ENCODE assay signal across 8 cellular contexts in genomic region chr7:130926021-130926691, GRCh38.
DNase-seq lines count a peak whose midpoint lies in the region; ATAC-seq, FAIRE-seq and TF ChIP-seq lines count a peak whose summit lies in the region.

No MANE protein-coding gene starts in this region.

- WGBS in HepG2 (ENCODE audit: low lambda C conversion rate), result 79% methylated on average over 13 of the region's 16 CpGs

- peaks cover 6 to 25% of the 10 kb centered on the region in 2 experiments for H3K36me3 ChIP-seq in HepG2 (replicated peaks in 1 of 2; ENCODE audit: control insufficient read depth in 1 of 2, insufficient read depth in 2 of 2, low read length in 2 of 2)

- no peak for FAIRE-seq in HepG2 (lab: Jason Lieb, UNC)

- TF ChIP-seq EP300 in HepG2 (IDR thresholded peaks at IDR 0.05; ENCODE audit: low read depth in 2 of 2, low read length in 2 of 2) (no peak), HepG2 (CRISPR knock-in tag; IDR thresholded peaks at IDR 0.05; ENCODE audit: borderline replicate concordance) (no peak)

- peaks cover 75% of the 10 kb centered on the region for H3K36me3 Mint-ChIP-seq in activated CD4-positive, alpha-beta memory T cell treated with anti-CD3 and anti-CD28 coated beads, Interleukin-2, amount 10 ng/mL, durations not matched to agents 7 days and 5 days (ENCODE audit: low read depth)

- no peak for TF ChIP-seq RAD21 in HepG2 (CRISPR knock-in tag; IDR thresholded peaks at IDR 0.05)

- peak overlapping the region; percentile 34; the same call in 1 of the 2 replicates for H3K4me2 ChIP-seq in HepG2 (ENCODE audit: low read depth, low read length)

- no peaks in the 10 kb centered on the region for H3K27me3 Mint-ChIP-seq in activated CD4-positive, alpha-beta memory T cell treated with anti-CD3 and anti-CD28 coated beads, Interleukin-2, amount 10 ng/mL, durations not matched to agents 7 days and 5 days

- no peak for TF ChIP-seq POLR2A in HepG2 (IDR thresholded peaks at IDR 0.05; ENCODE audit: insufficient read depth in 1 of 2, low read depth in 2 of 2, low read length in 2 of 2)

- peaks cover 96% of the 10 kb centered on the region for H3K4me1 Mint-ChIP-seq in activated CD4-positive, alpha-beta memory T cell treated with anti-CD3 and anti-CD28 coated beads, Interleukin-2, amount 10 ng/mL, durations not matched to agents 7 days and 5 days

- H3K27ac ChIP-seq in C4-2B, result peak overlapping the region; percentile 66
- H3K27ac ChIP-seq in HepG2 (ENCODE audit: extremely low read length, insufficient read depth, low read length), result peak overlapping the region; percentile 78

- no peaks in the 10 kb centered on the region for H3K27me3 ChIP-seq in HepG2 (ENCODE audit: control insufficient read depth in 1 of 2, insufficient read depth in 2 of 2, low read length in 2 of 2)

- H2AFZ ChIP-seq in HepG2 (ENCODE audit: low read length), result no peak overlapping the region

- POLR2A ChIA-PET in activated CD4-positive, alpha-beta memory T cell treated with anti-CD3 and anti-CD28 coated beads, Interleukin-2, amount 10 ng/mL, durations not matched to agents 7 days and 5 days (lab: Charles Lee), result interaction anchor here (1.4 kb wide), 1 partner anchor 33 kb away, joined by 7 read pairs; no protein-coding TSS in a partner anchor
- POLR2A ChIA-PET in HepG2 (lab: Yijun Ruan, JAX), result interaction anchor here (1.0 to 2.4 kb wide), 6 partner anchors 9 to 29 kb away, joined by 3 to 13 read pairs (median 4); no protein-coding TSS in a partner anchor

- DNase-seq in activated CD4-positive, alpha-beta memory T cell treated with anti-CD3 and anti-CD28 coated beads, Interleukin-2, amount 10 ng/mL, durations not matched to agents 7 days and 5 days, result peak; percentile 61
- DNase-seq in HepG2 (ENCODE audit: low spot score), result peak; percentile 63
- DNase-seq in iPS-NIHi7 (ENCODE audit: extremely low spot score), result no peak
- DNase-seq in NCI-H345 treated with DMSO at 0.1 percent for 48 hours (lab: John Stamatoyannopoulos, UW; ENCODE audit: unreplicated experiment), result no peak
- DNase-seq in HUDEP-2 (lab: John Stamatoyannopoulos, UW; ENCODE audit: unreplicated experiment in 76 of 76), result no peak
- DNase-seq in NCI-H2227 treated with DMSO at 0.1 percent for 48 hours (lab: John Stamatoyannopoulos, UW), result no peak

- no peaks in the 10 kb centered on the region for H3K9me3 Mint-ChIP-seq in activated CD4-positive, alpha-beta memory T cell treated with anti-CD3 and anti-CD28 coated beads, Interleukin-2, amount 10 ng/mL, durations not matched to agents 7 days and 5 days

- peak overlapping the region; percentile 28 for H3K9ac ChIP-seq in HepG2 (ENCODE audit: insufficient read depth, low read depth, low read length)

- no peak for TF ChIP-seq CTCF in C4-2B (conservative IDR thresholded peaks at IDR 0.05)
- TF ChIP-seq CTCF in HepG2 (CRISPR knock-in tag; IDR thresholded peaks at IDR 0.05), result no peak

- H3K4me3 Mint-ChIP-seq in activated CD4-positive, alpha-beta memory T cell treated with anti-CD3 and anti-CD28 coated beads, Interleukin-2, amount 10 ng/mL, durations not matched to agents 7 days and 5 days, result peak overlapping the region; percentile 28

- no peak overlapping the region for H3K4me3 ChIP-seq in HepG2 (replicated peaks in 1 of 3; ENCODE audit: insufficient read depth in 1 of 3, low read depth in 2 of 3, low read length in 3 of 3)

- ATAC-seq in HG02759 (IDR thresholded peaks at IDR 0.05; ENCODE audit: unreplicated experiment) (peak; percentile 52), HepG2 (peak; percentile 53)

- peak overlapping the region; percentile 90 for H3K27ac Mint-ChIP-seq in activated CD4-positive, alpha-beta memory T cell treated with anti-CD3 and anti-CD28 coated beads, Interleukin-2, amount 10 ng/mL, durations not matched to agents 7 days and 5 days

- H3K4me1 ChIP-seq in HepG2 (ENCODE audit: insufficient read depth, low read length), result peaks cover 75% of the 10 kb centered on the region

- CTCF ChIA-PET in activated CD4-positive, alpha-beta memory T cell treated with anti-CD3 and anti-CD28 coated beads, Interleukin-2, amount 10 ng/mL, durations not matched to agents 7 days and 5 days (lab: Charles Lee), result interaction anchor here (0.7 to 1.1 kb wide), 4 partner anchors 18 to 581 kb away, joined by 3 to 5 read pairs (median 4); no protein-coding TSS in a partner anchor
- CTCF ChIA-PET in HepG2 (lab: Yijun Ruan, JAX; ENCODE audit: low intra/inter-chr PET ratio, low total read pairs), result no interaction called here

- H4K20me1 ChIP-seq in HepG2 (ENCODE audit: insufficient read depth, low read length), result peaks cover 4% of the 10 kb centered on the region; the same call in 1 of the 2 replicates

- no TSS peak for BruUV-seq in HepG2 (replicated peaks; lab: Mats Ljungman, UMichigan)

- intact Hi-C loops in HepG2 (cut with micrococcal nuclease; ENCODE audit: unreplicated experiment), result no loop called here

- in situ Hi-C loops in HepG2 (cut with HindIII; ENCODE audit: extremely low pct_ligation_motif_present, low pct_unique_long_range_greater_than_20kb), result no loop called here

- H3K9me3 ChIP-seq in HepG2 (ENCODE audit: low read length), result no peaks in the 10 kb centered on the region

- H3K79me2 ChIP-seq in HepG2 (ENCODE audit: insufficient read depth, low read length), result peaks cover 87% of the 10 kb centered on the region

TF ChIP-seq in HepG2, 621 proteins besides CTCF, POLR2A, EP300 and RAD21 (continues in another document):
- TF ChIP-seq ZNF607 (CRISPR knock-in tag; IDR thresholded peaks at IDR 0.05; ENCODE audit: borderline replicate concordance) (peak; percentile 34; the same call in 1 of the 2 replicates), ZBTB33 (CRISPR knock-in tag; IDR thresholded peaks at IDR 0.05) (peak; percentile 66), PRPF4 (IDR thresholded peaks at IDR 0.05; ENCODE audit: low read depth, low read length, poor library complexity, severe bottlenecking) (peak; percentile 44), ATF7 (IDR thresholded peaks at IDR 0.05) (0 out of 2 replicates have a peak, but pooled peaks have one; percentile 15), ATF7 (CRISPR knock-in tag; IDR thresholded peaks at IDR 0.05) (no peak), BRCA1 (CRISPR knock-in tag; IDR thresholded peaks at IDR 0.05) (no peak), ZC3H4 (CRISPR knock-in tag; IDR thresholded peaks at IDR 0.05; ENCODE audit: borderline replicate concordance) (peak; percentile 46; the same call in 1 of the 2 replicates), RBM22 (optimal IDR thresholded peaks at IDR 0.05; ENCODE audit: low read length) (peak; percentile 96), ZSCAN31 (CRISPR knock-in tag; IDR thresholded peaks at IDR 0.05; ENCODE audit: low read depth) (no peak), THYN1 (CRISPR knock-in tag; IDR thresholded peaks at IDR 0.05; ENCODE audit: borderline replicate concordance, low read depth) (no peak), AGO2 (optimal IDR thresholded peaks at IDR 0.05; ENCODE audit: low read depth, low read length) (peak; percentile 46), FOXA3 (CRISPR knock-in tag; IDR thresholded peaks at IDR 0.05) (peak; percentile 35; the same call in 1 of the 2 replicates), ZNF350 (CRISPR knock-in tag; IDR thresholded peaks at IDR 0.05; ENCODE audit: borderline replicate concordance, low read depth) (no peak), FIP1L1 (IDR thresholded peaks at IDR 0.05; ENCODE audit: borderline replicate concordance, insufficient read depth, low read depth, low read length) (no peak), FOXA1 (IDR thresholded peaks at IDR 0.05) (no peak), FOXA1 (CRISPR knock-in tag; IDR thresholded peaks at IDR 0.05) (peak; percentile 52), PAXIP1 (CRISPR knock-in tag; conservative IDR thresholded peaks at IDR 0.05) (0 out of 2 replicates have a peak, but pooled peaks have one; percentile 11), ARHGAP35 (CRISPR knock-in tag; IDR thresholded peaks at IDR 0.05; ENCODE audit: borderline replicate concordance) (no peak), SP4 (CRISPR knock-in tag; IDR thresholded peaks at IDR 0.05) (no peak), PCBP1 (IDR thresholded peaks at IDR 0.05; ENCODE audit: borderline replicate concordance, low read depth, low read length) (no peak)

Comparison
In these comparisons a context has a peak if more than half of its experiments do, and no peak if none do; other contexts are left out.
1. DNase-seq: peak in activated CD4-positive, alpha-beta memory T cell treated with anti-CD3 and anti-CD28 coated beads, Interleukin-2, amount 10 ng/mL, durations not matched to agents 7 days and 5 days (single experiment) and HepG2 (single experiment); none in iPS-NIHi7 (single experiment), NCI-H345 treated with DMSO at 0.1 percent for 48 hours (single experiment), HUDEP-2 (0 of 76) and NCI-H2227 treated with DMSO at 0.1 percent for 48 hours (single experiment).